ENCODE assay signal across 23 cellular contexts in the genomic region with DNA sequence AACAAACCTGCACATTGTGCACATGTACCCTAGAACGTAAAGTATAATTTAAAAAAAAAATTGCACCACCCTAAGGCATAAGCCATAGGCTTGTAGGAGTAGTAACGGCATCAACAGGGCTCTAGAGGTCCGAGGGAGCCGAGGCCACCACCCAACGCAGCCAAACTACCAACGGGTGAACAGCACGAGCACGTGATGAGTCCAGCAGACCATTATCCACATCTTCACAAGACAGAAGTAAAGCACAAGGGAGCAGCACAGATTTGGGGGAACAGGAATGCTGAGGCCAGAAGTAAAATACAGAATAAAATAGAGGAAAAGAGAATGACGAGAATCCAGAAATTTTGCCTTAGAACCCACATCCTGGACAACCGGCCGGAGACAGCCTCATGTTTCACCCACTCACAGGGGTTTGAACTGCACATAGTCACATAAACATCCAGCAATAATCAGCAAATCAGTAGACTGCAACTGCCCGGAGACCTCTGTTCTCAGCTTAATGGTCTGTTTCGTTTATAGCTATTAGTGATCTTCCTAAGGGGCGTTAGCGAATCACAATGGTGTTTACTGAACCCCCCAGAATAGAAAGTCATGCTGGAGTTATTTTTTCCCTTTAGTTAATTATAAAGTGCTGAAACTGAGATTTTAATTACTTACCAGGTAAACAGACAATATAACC.
DNase-seq lines count a peak whose midpoint lies in the region; ATAC-seq, FAIRE-seq and TF ChIP-seq lines count a peak whose summit lies in the region.
"Had no signal": no experiment of that assay in that cellular context is flagged by ENCODE, and none has a peak within 500 bp of the region (broad histone marks: within the 10 kb centered on the region; RNA-seq: fewer than 3 reads in every experiment).

No MANE protein-coding gene starts in this region.

- H2BK12ac ChIP-seq in H1 (ENCODE audit: low read depth, low read length) = 0 out of 2 replicates have a peak overlapping the region, but pooled peaks have one; percentile 27

- no peak overlapping the region for H3K14ac ChIP-seq in H1 (ENCODE audit: insufficient read length)

- no peak for TF ChIP-seq POLR2A in A549 (IDR thresholded peaks at IDR 0.05; ENCODE audit: low read length)
- no peak for TF ChIP-seq POLR2A in H1 (IDR thresholded peaks at IDR 0.05; ENCODE audit: control extremely low read depth in 1 of 2, low read depth in 2 of 2, low read length in 2 of 2)

- ATAC-seq in A549 (peak; percentile 74 to 79), GM19467 (IDR thresholded peaks at IDR 0.05; ENCODE audit: unreplicated experiment) (no peak)
- no peak for ATAC-seq in activated CD4-positive, CD25-positive, alpha-beta regulatory T cell treated with anti-CD3 and anti-CD28 coated beads, Interleukin-2, amount 50 U/mL, for 24 hours
- ATAC-seq: Right ventricle myocardium inferior had no signal

- peaks cover 4% of the 10 kb centered on the region; the same call in 1 of the 2 replicates for H3K79me1 ChIP-seq in H1 (ENCODE audit: low read depth, low read length)

- no peak overlapping the region for H3K9ac ChIP-seq in H1 (replicated peaks in 1 of 4; ENCODE audit: extremely low read depth in 1 of 4, low read depth in 3 of 4, low read length in 3 of 4)
- H3K9ac ChIP-seq: GM23248 had no signal

- H2AFZ ChIP-seq in H1 (ENCODE audit: low read length) = no peak overlapping the region
- H2AFZ ChIP-seq: GM23248 had no signal

- no peak overlapping the region for H3K56ac ChIP-seq in H1 (replicated peaks; ENCODE audit: insufficient read length, low read depth, low read length)

- H4K20me1 ChIP-seq in H1 (replicated peaks in 1 of 2; ENCODE audit: control insufficient read depth in 1 of 2, insufficient read depth in 2 of 2, low read length in 2 of 2) = no peaks in the 10 kb centered on the region

- H3K9me3 ChIP-seq in A549 (peaks cover 7% of the 10 kb centered on the region; the same call in 2 of the 3 replicates), H1 (ENCODE audit: insufficient read depth in 2 of 2, low read depth in 1 of 2, low read length in 1 of 2) (no peaks in the 10 kb centered on the region)
- H3K9me3 ChIP-seq: HAP-1, SJSA1 had no signal

- POLR2A ChIA-PET in A549 (lab: Yijun Ruan, JAX) (interaction anchor here (1.4 kb wide), 1 partner anchor 10 kb away, joined by 6 read pairs; no protein-coding TSS in a partner anchor), H1 (lab: Charles Lee; ENCODE audit: partially characterized antibody) (no interaction called here)

- TF ChIP-seq CTCF in A549 (IDR thresholded peaks at IDR 0.05) = no peak
- no peak for TF ChIP-seq CTCF in H1 (IDR thresholded peaks at IDR 0.05; ENCODE audit: control extremely low read depth in 1 of 3, insufficient read depth in 1 of 3, low read depth in 1 of 3, low read length in 3 of 3)

- no peak overlapping the region for H2BK120ac ChIP-seq in H1 (replicated peaks; ENCODE audit: low read depth, low read length)

- no peak for TF ChIP-seq RAD21 in A549 (conservative IDR thresholded peaks at IDR 0.05 in 1 of 2, IDR thresholded peaks at IDR 0.05 in 1 of 2)
- TF ChIP-seq RAD21 in H1 (IDR thresholded peaks at IDR 0.05 in 1 of 2, conservative IDR thresholded peaks at IDR 0.05 in 1 of 2; ENCODE audit: low read depth in 2 of 2, low read length in 2 of 2) = no peak

- no peaks in the 10 kb centered on the region for H3K23me2 ChIP-seq in H1 (ENCODE audit: low read depth, low read length)

- no peak overlapping the region for H4K91ac ChIP-seq in H1 (replicated peaks; ENCODE audit: insufficient read length, low read length)

- H3K27ac ChIP-seq in A549 (peak overlapping the region; percentile 82 to 88), H1 (ENCODE audit: low read depth, low read length) (no peak overlapping the region)
- H3K27ac ChIP-seq: GM23248, SJSA1 had no signal

- no peak overlapping the region for H3K4ac ChIP-seq in H1 (replicated peaks; ENCODE audit: insufficient read length, low read depth, low read length)

- peak overlapping the region; percentile 19; the same call in 1 of the 2 replicates for H3K18ac ChIP-seq in H1 (ENCODE audit: extremely low read depth, low read length)

- no peak overlapping the region for H2BK15ac ChIP-seq in H1 (ENCODE audit: low read length)

- peak overlapping the region; percentile 72 for H3K4me2 ChIP-seq in A549
- no peak overlapping the region for H3K4me2 ChIP-seq in H1 (ENCODE audit: insufficient read depth in 1 of 2, low read depth in 2 of 2, low read length in 2 of 2)

- no peak overlapping the region for H4K8ac ChIP-seq in H1 (ENCODE audit: extremely low read depth, insufficient read depth, low read length)

- no peaks in the 10 kb centered on the region for H3K27me3 ChIP-seq in H1 (replicated peaks in 1 of 4; ENCODE audit: control insufficient read depth in 3 of 4, extremely low read depth in 1 of 4, insufficient read depth in 3 of 4, low read length in 3 of 4)
- H3K27me3 ChIP-seq: SJSA1 had no signal

- no peak overlapping the region for H2BK20ac ChIP-seq in H1 (ENCODE audit: low read length)

- H2BK5ac ChIP-seq in H1 (ENCODE audit: low read depth, low read length) = no peak overlapping the region

- no peak for FAIRE-seq in A549 (lab: Jason Lieb, UNC)
- no peak for FAIRE-seq in HTR-8/SVneo (lab: Jason Lieb, UNC)
- FAIRE-seq in H1 (lab: Jason Lieb, UNC) = no peak
- FAIRE-seq: A204.1, GM12891, RCC 7860 had no signal

- peaks cover 2 to 21% of the 10 kb centered on the region in 2 experiments; a peak in 2 of 4 replicates for H3K79me2 ChIP-seq in H1 (ENCODE audit: control insufficient read depth in 1 of 2, insufficient read depth in 2 of 2, low read length in 2 of 2)

- CTCF ChIA-PET in A549 (lab: Yijun Ruan, JAX) (interaction anchor here (1.1 to 3.3 kb wide), 4 partner anchors 10 to 96 kb away, joined by 3 to 17 read pairs (median 5); no protein-coding TSS in a partner anchor), H1 (lab: Charles Lee; ENCODE audit: partially characterized antibody) (interaction anchor here (0.8 kb wide), 1 partner anchor 10 kb away, joined by 3 read pairs; no protein-coding TSS in a partner anchor)

- TF ChIP-seq EP300 in A549 (IDR thresholded peaks at IDR 0.05) (no peak), H1 (IDR thresholded peaks at IDR 0.05; ENCODE audit: borderline replicate concordance in 1 of 2, low read depth in 2 of 2, low read length in 2 of 2) (no peak)

- H3K36me3 ChIP-seq in H1 (ENCODE audit: control insufficient read depth in 2 of 4, insufficient read depth in 4 of 4, low read length in 3 of 4) = no peaks in the 10 kb centered on the region
- H3K36me3 ChIP-seq: HAP-1, SJSA1 had no signal

- H3K23ac ChIP-seq in H1 (ENCODE audit: insufficient read length) = no peak overlapping the region

- WGBS in A549 (ENCODE audit: missing lambda C conversion rate) = 54% methylated on average over 15 of the region's 15 CpGs
- WGBS in H1 (ENCODE audit: extremely low coverage in 1 of 2, insufficient coverage in 1 of 2, insufficient read length in 1 of 2, insufficient replicate concordance in 2 of 2, low coverage in 1 of 2, low lambda C conversion rate in 2 of 2, missing lambda C conversion rate in 1 of 2), 2 experiments = 90% methylated on average over 15 of the region's 15 CpGs; no CpG with 5 or more reads in 1 of the 2 experiments

- H2AK5ac ChIP-seq in H1 (ENCODE audit: low read depth, low read length) = no peak overlapping the region

- H3K4me1 ChIP-seq in A549 (peaks cover 46% of the 10 kb centered on the region), H1 (replicated peaks in 1 of 4; ENCODE audit: control insufficient read depth in 3 of 4, insufficient read depth in 4 of 4, low read length in 3 of 4) (no peaks in the 10 kb centered on the region)
- H3K4me1 ChIP-seq: SJSA1 had no signal

- H3K4me3 ChIP-seq in A549 = no peak overlapping the region
- no peak overlapping the region for H3K4me3 ChIP-seq in H1 (ENCODE audit: extremely low read depth in 1 of 4, insufficient read depth in 2 of 4, low read depth in 3 of 4, low read length in 4 of 4)
- H3K4me3 ChIP-seq: GM23248, HAP-1, SJSA1 had no signal

- H4K5ac ChIP-seq in H1 (ENCODE audit: insufficient read length, low read depth, low read length) = no peak overlapping the region

- DNase-seq in A549 (ENCODE audit: low read depth in 1 of 2, low spot score in 1 of 2) (peak in 1 of 2 experiments; percentile 52), HTR-8/SVneo (ENCODE audit: insufficient read length, low spot score) (peak; percentile 27), H1 (ENCODE audit: low read depth in 1 of 2, low spot score in 2 of 2) (no peak), renal cortical epithelial cell (ENCODE audit: low read depth) (peak; percentile 56), anterior cingulate cortex (lab: John Stamatoyannopoulos, UW) (no peak)
- DNase-seq: DMS 273 treated with DMSO at 0.1 percent for 48 hours, DND-41, GM23248, MV-4-11, NCI-H1105 treated with DMSO at 0.1 percent for 48 hours, NCI-H2081, NCI-H2171, NCI-H345, NCI-H524, NCI-H774 had no signal

TF ChIP-seq in A549, 52 proteins besides CTCF, POLR2A, EP300 and RAD21:
- TF ChIP-seq EHF (CRISPR knock-in tag; IDR thresholded peaks at IDR 0.05) (no peak), USF2 (IDR thresholded peaks at IDR 0.05) (peak; percentile 36; the same call in 1 of the 2 replicates), RFX5 (IDR thresholded peaks at IDR 0.05) (no peak)

TF ChIP-seq in H1, 55 proteins besides CTCF, POLR2A, EP300 and RAD21 (continues in another document):
- TF ChIP-seq GTF2F1 (IDR thresholded peaks at IDR 0.05; ENCODE audit: borderline replicate concordance, low read depth, low read length) (no peak), NANOG (IDR thresholded peaks at IDR 0.05; ENCODE audit: insufficient read depth, low read depth, low read length, poor library complexity, severe bottlenecking) (no peak), CBX8 (IDR thresholded peaks at IDR 0.05; ENCODE audit: borderline replicate concordance, low read depth, low read length) (no peak), USF2 (IDR thresholded peaks at IDR 0.05; ENCODE audit: low read length) (no peak), JUN (IDR thresholded peaks at IDR 0.05; ENCODE audit: low read depth, low read length) (no peak), POU5F1 (IDR thresholded peaks at IDR 0.05; ENCODE audit: low read depth, low read length) (no peak), SAP30 (IDR thresholded peaks at IDR 0.05; ENCODE audit: insufficient read depth, insufficient replicate concordance, low read length) (no peak), POLR2AphosphoS5 (IDR thresholded peaks at IDR 0.05; ENCODE audit: low read depth, low read length) (no peak)

Comparison
In these comparisons a context has a peak if more than half of its experiments do, and no peak if none do; other contexts are left out.
1. ATAC-seq: peak in A549 (2 of 2); none in GM19467 (single experiment) and activated CD4-positive, CD25-positive, alpha-beta regulatory T cell treated with anti-CD3 and anti-CD28 coated beads, Interleukin-2, amount 50 U/mL, for 24 hours (0 of 2).
2. DNase-seq: peak in HTR-8/SVneo (single experiment) and renal cortical epithelial cell (single experiment); none in H1 (0 of 2) and anterior cingulate cortex (0 of 58).
3. Of the 18 proteins assayed by ChIP-seq in both H1 and A549: peak only in H1: none; only in A549: USF2; in both: none; in neither: 17.